ENCODE assay signal across 8 cellular contexts in the genomic region with DNA sequence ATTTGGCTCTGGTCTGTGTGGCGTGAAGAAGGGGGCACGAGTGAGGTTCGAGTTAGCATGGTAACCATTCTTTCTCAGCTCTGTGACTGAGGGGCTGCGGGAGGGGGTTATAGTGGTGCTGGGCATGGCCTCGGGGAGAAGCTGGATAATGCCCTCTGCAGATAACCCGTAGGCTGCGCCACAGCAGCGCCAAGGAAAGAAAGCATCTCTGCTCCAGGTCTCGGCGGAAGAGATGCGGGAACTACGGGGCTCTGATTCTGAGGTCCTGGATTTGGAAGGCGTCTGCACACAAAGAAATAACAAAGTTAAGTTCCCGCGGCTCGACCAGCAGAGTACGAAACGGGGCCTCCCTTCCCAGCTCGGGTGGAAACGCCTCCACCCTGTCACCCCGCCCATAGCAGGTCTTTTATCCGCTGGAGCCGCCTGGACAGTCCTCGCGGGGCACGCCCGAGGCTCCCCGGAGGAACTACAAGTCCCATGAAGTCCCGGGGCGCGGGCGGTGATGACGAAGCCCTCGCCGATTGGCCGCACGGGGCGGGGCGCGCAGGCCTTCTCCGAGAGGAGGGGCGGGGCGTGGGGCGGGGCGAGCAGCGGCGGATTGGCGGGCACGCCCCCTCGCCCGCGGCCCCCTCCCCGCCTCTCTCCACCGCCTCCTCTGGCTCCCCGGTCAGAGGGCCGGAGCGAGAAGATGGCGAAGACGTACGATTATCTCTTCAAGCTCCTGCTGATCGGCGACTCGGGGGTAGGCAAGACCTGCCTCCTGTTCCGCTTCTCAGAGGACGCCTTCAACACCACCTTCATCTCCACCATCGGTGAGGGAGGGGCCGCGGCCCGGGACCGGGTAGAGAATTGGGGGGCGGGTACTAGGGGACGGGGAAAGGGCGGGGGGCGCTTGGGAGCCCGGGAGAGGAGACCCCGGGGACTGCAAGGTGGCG. TPM values are rescaled to one million over a fixed set of nuclear protein-coding genes. Genes with fewer than 3 reads are reported as not detected.
DNase-seq lines count a peak whose midpoint lies in the region; ATAC-seq and TF ChIP-seq lines count a peak whose summit lies in the region.

RAB8B (plus strand) TSS at position 670 of the 935 bp plus-strand sequence; CDS start at position 689, 19 bp downstream.

- TF ChIP-seq POLR2A in right lobe of liver (IDR thresholded peaks at IDR 0.05) = peak; percentile 75

- peaks cover 13% of the 10 kb centered on the region for H3K36me3 Mint-ChIP-seq in CD4-positive, alpha-beta T cell (ENCODE audit: low read depth)
- peaks cover 24% of the 10 kb centered on the region for H3K36me3 Mint-ChIP-seq in activated CD4-positive, alpha-beta memory T cell treated with anti-CD3 and anti-CD28 coated beads, Interleukin-2, amount 10 ng/mL, durations not matched to agents 7 days and 5 days (ENCODE audit: low read depth)

- peaks cover 54% of the 10 kb centered on the region for H3K4me1 Mint-ChIP-seq in CD4-positive, alpha-beta T cell (ENCODE audit: low read depth)
- peaks cover 47% of the 10 kb centered on the region for H3K4me1 Mint-ChIP-seq in activated CD4-positive, alpha-beta memory T cell treated with anti-CD3 and anti-CD28 coated beads, Interleukin-2, amount 10 ng/mL, durations not matched to agents 7 days and 5 days

- H3K9me3 Mint-ChIP-seq in CD4-positive, alpha-beta T cell = no peaks in the 10 kb centered on the region
- no peaks in the 10 kb centered on the region for H3K9me3 Mint-ChIP-seq in activated CD4-positive, alpha-beta memory T cell treated with anti-CD3 and anti-CD28 coated beads, Interleukin-2, amount 10 ng/mL, durations not matched to agents 7 days and 5 days

- ATAC-seq in CD4-positive, alpha-beta T cell (ENCODE audit: poor library complexity) = peak; percentile 69
- ATAC-seq in GM19397 (IDR thresholded peaks at IDR 0.05; ENCODE audit: unreplicated experiment) = peak; percentile 84
- ATAC-seq in HG03571 (IDR thresholded peaks at IDR 0.05; ENCODE audit: unreplicated experiment) = peak; percentile 65
- ATAC-seq in right lobe of liver = peak; percentile 93 to 99 (median 98)

- peak within 1 kb of the TSS; percentile 96 for H3K4me3 Mint-ChIP-seq in CD4-positive, alpha-beta T cell
- peak within 1 kb of the TSS; percentile 97 for H3K4me3 Mint-ChIP-seq in activated CD4-positive, alpha-beta memory T cell treated with anti-CD3 and anti-CD28 coated beads, Interleukin-2, amount 10 ng/mL, durations not matched to agents 7 days and 5 days

- CTCF ChIA-PET in CD4-positive, alpha-beta T cell (lab: Charles Lee) = interaction anchor here (0.7 to 1.5 kb wide), 2 partner anchors 21 to 38 kb away, joined by 3 to 4 read pairs; no protein-coding TSS in a partner anchor
- CTCF ChIA-PET in activated CD4-positive, alpha-beta memory T cell treated with anti-CD3 and anti-CD28 coated beads, Interleukin-2, amount 10 ng/mL, durations not matched to agents 7 days and 5 days (lab: Charles Lee) = interaction anchor here (0.6 kb wide), 1 partner anchor 486 kb away, joined by 3 read pairs; no protein-coding TSS in a partner anchor

- peak within 1 kb of the TSS; percentile 95 for H3K27ac ChIP-seq in CD4-positive, alpha-beta T cell (ENCODE audit: low read depth, low read length)
- H3K27ac ChIP-seq in dorsolateral prefrontal cortex (peak within 1 kb of the TSS in 58 of 59 donors; percentile 3 to 93 (median 82)), right lobe of liver (peak within 1 kb of the TSS; percentile 56 to 72 (median 66))

- no peaks in the 10 kb centered on the region for H3K27me3 Mint-ChIP-seq in CD4-positive, alpha-beta T cell
- H3K27me3 Mint-ChIP-seq in activated CD4-positive, alpha-beta memory T cell treated with anti-CD3 and anti-CD28 coated beads, Interleukin-2, amount 10 ng/mL, durations not matched to agents 7 days and 5 days = peaks cover 11% of the 10 kb centered on the region

- TF ChIP-seq CTCF in CD4-positive, alpha-beta T cell (IDR thresholded peaks at IDR 0.05) = no peak
- TF ChIP-seq CTCF in dorsolateral prefrontal cortex (IDR thresholded peaks at IDR 0.05 in 54 of 56, conservative IDR thresholded peaks at IDR 0.05 in 2 of 56; ENCODE audit: low read depth in 1 of 56, partially characterized antibody in 56 of 56) (peak in 27 of 56 donors; percentile 5 to 50 (median 30)), right lobe of liver (IDR thresholded peaks at IDR 0.05) (no peak)

- intact Hi-C loops in CD4-positive, alpha-beta T cell (cut with DNase I, micrococcal nuclease) = loop anchor here in 1 of 2 experiments (1.0 to 10.0 kb wide), 4 partner anchors 32 to 906 kb away; partner anchors contain the start of genes APH1B, CIAO2A, RPS27L and SNX1
- intact Hi-C loops in dorsolateral prefrontal cortex (cut with DNase I) = loop anchor here (2.0 to 10.0 kb wide), 4 partner anchors 32 to 216 kb away; partner anchors contain the start of genes APH1B (in 1 of the 2), LACTB (in 1 of the 2) and RPS27L (in 1 of the 2)
- intact Hi-C loops in right lobe of liver (cut with DNase I) = no loop called here

- POLR2A ChIA-PET in CD4-positive, alpha-beta T cell (lab: Charles Lee) = interaction anchor here (0.7 to 1.8 kb wide), 5 partner anchors 32 to 88 kb away, joined by 3 to 9 read pairs (median 6); partner anchors contain the start of genes APH1B and RPS27L
- POLR2A ChIA-PET in activated CD4-positive, alpha-beta memory T cell treated with anti-CD3 and anti-CD28 coated beads, Interleukin-2, amount 10 ng/mL, durations not matched to agents 7 days and 5 days (lab: Charles Lee) = interaction anchor here (1.2 to 3.3 kb wide), 5 partner anchors 14 to 43 kb away, joined by 3 to 15 read pairs (median 5); partner anchors contain the start of gene RPS27L

- 1% methylated on average over 24 of the region's 77 CpGs for WGBS in right lobe of liver (ENCODE audit: insufficient coverage, low coverage, low lambda C conversion rate, missing lambda C conversion rate)

- no peaks in the 10 kb centered on the region for H3K36me3 ChIP-seq in right lobe of liver

- H3K4me1 ChIP-seq in right lobe of liver = peaks cover 0 to 12% (median 0%) of the 10 kb centered on the region in 4 donors

- DNase-seq in CD4-positive, alpha-beta T cell = peak; percentile 94 to 99 (median 97)
- peak; percentile 89 for DNase-seq in NCI-H82 treated with DMSO at 0.1 percent for 48 hours (lab: John Stamatoyannopoulos, UW; ENCODE audit: unreplicated experiment)
- DNase-seq in activated CD4-positive, alpha-beta memory T cell treated with anti-CD3 and anti-CD28 coated beads, Interleukin-2, amount 10 ng/mL, durations not matched to agents 7 days and 5 days = peak; percentile 99
- peak; percentile 97 to 99 (median 98) for DNase-seq in dorsolateral prefrontal cortex
- DNase-seq in right lobe of liver = peak; percentile 99 to 100 (median 99)
- DNase-seq in stimulated activated CD4-positive, alpha-beta T cell treated with anti-CD3 and anti-CD28 coated beads, Interleukin-4, amount 100 ng/mL, for 24 hours = peak; percentile 98

- peak within 1 kb of the TSS; percentile 95 for H3K27ac Mint-ChIP-seq in CD4-positive, alpha-beta T cell
- peak within 1 kb of the TSS; percentile 100 for H3K27ac Mint-ChIP-seq in activated CD4-positive, alpha-beta memory T cell treated with anti-CD3 and anti-CD28 coated beads, Interleukin-2, amount 10 ng/mL, durations not matched to agents 7 days and 5 days

- peak within 1 kb of the TSS; percentile 50 to 87 (median 75) for H3K4me3 ChIP-seq in dorsolateral prefrontal cortex
- peak within 1 kb of the TSS; percentile 50 to 67 (median 61) for H3K4me3 ChIP-seq in right lobe of liver

- no peaks in the 10 kb centered on the region for H3K27me3 ChIP-seq in CD4-positive, alpha-beta T cell (ENCODE audit: control insufficient read depth, insufficient read depth, low read length)
- H3K27me3 ChIP-seq in dorsolateral prefrontal cortex (no peaks in the 10 kb centered on the region), right lobe of liver (no peaks in the 10 kb centered on the region)

- H3K9me3 ChIP-seq in CD4-positive, alpha-beta T cell (ENCODE audit: control insufficient read depth, low read length) = no peaks in the 10 kb centered on the region
- H3K9me3 ChIP-seq in right lobe of liver = no peaks in the 10 kb centered on the region

RNA-seq across cellular contexts. Expression of gene RAB8B, which starts in this region (rescaled TPM):
- total RNA-seq in CD4-positive, alpha-beta T cell = 10 to 100 TPM; 74.5 to 75.2 TPM
- 100 to 1,000 TPM; 133 to 139 TPM for total RNA-seq in activated CD4-positive, alpha-beta memory T cell treated with anti-CD3 and anti-CD28 coated beads, Interleukin-2, amount 10 ng/mL, durations not matched to agents 7 days and 5 days
- 10 to 100 TPM; 22.5 to 54.3 (median 36.0) TPM for total RNA-seq in dorsolateral prefrontal cortex
- total RNA-seq in right lobe of liver = 10 to 100 TPM in 4 of 6 experiments, 1 to 10 TPM in 2; 5.8 to 50.7 (median 14.3) TPM

Comparison
In these comparisons a context has a peak if more than half of its experiments do, and no peak if none do; other contexts are left out.
1. Peak in every context shown above with its lines: DNase-seq, ATAC-seq, H3K4me3 ChIP-seq and H3K27ac ChIP-seq.
2. intact Hi-C loops: an anchor here in dorsolateral prefrontal cortex (2.0 to 10.0 kb wide); none called in right lobe of liver.